In the genomic region with DNA sequence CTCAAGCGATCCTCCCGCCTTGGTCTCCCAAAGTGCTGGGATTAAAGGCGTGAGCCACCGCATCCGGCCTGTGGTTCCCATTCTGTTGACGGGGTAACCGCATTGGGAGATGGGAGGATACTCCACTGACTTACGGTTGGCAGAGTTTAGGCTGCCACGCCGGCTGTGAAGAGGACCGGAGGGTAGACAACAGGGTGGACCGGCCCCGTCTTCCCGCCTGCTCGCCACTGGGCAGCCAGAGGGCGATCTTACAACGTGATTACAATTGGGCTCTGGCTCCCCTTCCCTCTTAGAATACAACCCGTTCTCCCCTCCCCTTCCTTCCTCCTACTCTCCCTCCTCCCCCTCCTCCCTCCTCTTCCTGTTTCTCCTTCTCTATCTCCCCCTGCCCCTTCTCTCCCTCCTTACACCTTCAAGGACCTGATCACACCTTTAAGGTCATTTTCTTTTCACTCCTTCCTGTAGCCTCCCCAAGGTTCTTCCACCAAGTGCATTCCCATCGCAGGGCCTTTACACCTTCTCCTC, we compare ENCODE assay signal across 6 cellular contexts. TPM values are rescaled to one million over a fixed set of nuclear protein-coding genes. Genes with fewer than 3 reads are reported as not detected.
A peak's percentile ranks its signal among the peaks of the same experiment; 100 is the strongest.
DNase-seq lines count a peak whose midpoint lies in the region; ATAC-seq and TF ChIP-seq lines count a peak whose summit lies in the region.

No MANE protein-coding gene starts in this region.

- H3K9me3 ChIP-seq in A673 (ENCODE audit: low read depth, low read length, poor library complexity, severe bottlenecking), result no peaks in the 10 kb centered on the region

- H3K36me3 ChIP-seq in A673 (ENCODE audit: insufficient read depth, low read length, poor library complexity, severe bottlenecking), result no peaks in the 10 kb centered on the region

- no peaks in the 10 kb centered on the region for H3K27me3 ChIP-seq in A673 (replicated peaks; ENCODE audit: insufficient read depth, low read depth, low read length, poor library complexity)

- CTCF ChIA-PET in A673 (lab: Charles Lee), result interaction anchor here (1.5 kb wide), 1 partner anchor 538 kb away, joined by 3 read pairs; a partner anchor contains a TSS

- intact Hi-C loops in A673 (cut with micrococcal nuclease; ENCODE audit: unreplicated experiment) (loop anchor here (2.0 kb wide), 1 partner anchor 72 kb away; no protein-coding TSS in a partner anchor), Right ventricle myocardium superior (cut with DNase I) (loop anchor here (5.0 kb wide), 1 partner anchor 72 kb away; no protein-coding TSS in a partner anchor)

- TF ChIP-seq CTCF in A673 (conservative IDR thresholded peaks at IDR 0.05; ENCODE audit: low read depth, low read length), result peak; percentile 82

- peak; percentile 61 for ATAC-seq in Right ventricle myocardium superior (ENCODE audit: poor library complexity)
- ATAC-seq in HG03135 (IDR thresholded peaks at IDR 0.05; ENCODE audit: unreplicated experiment), result no peak

- peak; percentile 76 for TF ChIP-seq RAD21 in Ishikawa (IDR thresholded peaks at IDR 0.05; ENCODE audit: low read depth)

- no peak overlapping the region for H3K27ac ChIP-seq in A673 (ENCODE audit: low read depth, low read length, poor library complexity, severe bottlenecking)

- DNase-seq in A673 (ENCODE audit: low spot score), result peak; percentile 84
- DNase-seq in activated CD4-positive, alpha-beta T cell treated with anti-CD3 and anti-CD28 coated beads, Interleukin-2, amount 50 U/mL, for 1 hour, result peak; percentile 60
- peak; percentile 86 for DNase-seq in Right ventricle myocardium superior
- DNase-seq in stimulated activated CD8-positive, alpha-beta memory T cell treated with anti-CD3 and anti-CD28 coated beads, Interleukin-15, amount 100 ng/mL, for 24 hours (ENCODE audit: low read depth), result peak; percentile 47

- H3K4me3 ChIP-seq in A673 (ENCODE audit: low read depth, low read length, poor library complexity, severe bottlenecking), result no peak overlapping the region

- BruUV-seq in A673 (replicated peaks; lab: Mats Ljungman, UMichigan), result no TSS peak

- no peak for TF ChIP-seq EP300 in Ishikawa (IDR thresholded peaks at IDR 0.05; ENCODE audit: borderline replicate concordance)

- POLR2A ChIA-PET in A673 (lab: Charles Lee; ENCODE audit: low non-redundant PET), result no interaction called here

- H3K4me1 ChIP-seq in A673 (ENCODE audit: insufficient read depth, low read length, poor library complexity, severe bottlenecking), result peaks cover 5% of the 10 kb centered on the region

TF ChIP-seq in Ishikawa, 13 proteins besides CTCF, POLR2A, EP300 and RAD21:
- TF ChIP-seq CREB1 (IDR thresholded peaks at IDR 0.05; ENCODE audit: low read depth) (no peak), ZBTB7A (IDR thresholded peaks at IDR 0.05; ENCODE audit: low read depth) (no peak), CEBPB (IDR thresholded peaks at IDR 0.05) (no peak), EGR1 (IDR thresholded peaks at IDR 0.05) (no peak), TAF1 (IDR thresholded peaks at IDR 0.05; ENCODE audit: low read depth) (no peak), FOXM1 (IDR thresholded peaks at IDR 0.05; ENCODE audit: borderline replicate concordance, low read depth) (no peak), TCF12 (IDR thresholded peaks at IDR 0.05; ENCODE audit: low read depth) (no peak), TEAD4 (IDR thresholded peaks at IDR 0.05) (no peak)
- TF ChIP-seq, protein P1, sequence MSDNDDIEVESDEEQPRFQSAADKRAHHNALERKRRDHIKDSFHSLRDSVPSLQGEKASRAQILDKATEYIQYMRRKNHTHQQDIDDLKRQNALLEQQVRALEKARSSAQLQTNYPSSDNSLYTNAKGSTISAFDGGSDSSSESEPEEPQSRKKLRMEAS (IDR thresholded peaks at IDR 0.05), result no peak
- TF ChIP-seq, protein P2, sequence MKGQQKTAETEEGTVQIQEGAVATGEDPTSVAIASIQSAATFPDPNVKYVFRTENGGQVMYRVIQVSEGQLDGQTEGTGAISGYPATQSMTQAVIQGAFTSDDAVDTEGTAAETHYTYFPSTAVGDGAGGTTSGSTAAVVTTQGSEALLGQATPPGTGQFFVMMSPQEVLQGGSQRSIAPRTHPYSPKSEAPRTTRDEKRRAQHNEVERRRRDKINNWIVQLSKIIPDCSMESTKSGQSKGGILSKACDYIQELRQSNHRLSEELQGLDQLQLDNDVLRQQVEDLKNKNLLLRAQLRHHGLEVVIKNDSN (IDR thresholded peaks at IDR 0.05), result no peak
- TF ChIP-seq, protein P3, sequence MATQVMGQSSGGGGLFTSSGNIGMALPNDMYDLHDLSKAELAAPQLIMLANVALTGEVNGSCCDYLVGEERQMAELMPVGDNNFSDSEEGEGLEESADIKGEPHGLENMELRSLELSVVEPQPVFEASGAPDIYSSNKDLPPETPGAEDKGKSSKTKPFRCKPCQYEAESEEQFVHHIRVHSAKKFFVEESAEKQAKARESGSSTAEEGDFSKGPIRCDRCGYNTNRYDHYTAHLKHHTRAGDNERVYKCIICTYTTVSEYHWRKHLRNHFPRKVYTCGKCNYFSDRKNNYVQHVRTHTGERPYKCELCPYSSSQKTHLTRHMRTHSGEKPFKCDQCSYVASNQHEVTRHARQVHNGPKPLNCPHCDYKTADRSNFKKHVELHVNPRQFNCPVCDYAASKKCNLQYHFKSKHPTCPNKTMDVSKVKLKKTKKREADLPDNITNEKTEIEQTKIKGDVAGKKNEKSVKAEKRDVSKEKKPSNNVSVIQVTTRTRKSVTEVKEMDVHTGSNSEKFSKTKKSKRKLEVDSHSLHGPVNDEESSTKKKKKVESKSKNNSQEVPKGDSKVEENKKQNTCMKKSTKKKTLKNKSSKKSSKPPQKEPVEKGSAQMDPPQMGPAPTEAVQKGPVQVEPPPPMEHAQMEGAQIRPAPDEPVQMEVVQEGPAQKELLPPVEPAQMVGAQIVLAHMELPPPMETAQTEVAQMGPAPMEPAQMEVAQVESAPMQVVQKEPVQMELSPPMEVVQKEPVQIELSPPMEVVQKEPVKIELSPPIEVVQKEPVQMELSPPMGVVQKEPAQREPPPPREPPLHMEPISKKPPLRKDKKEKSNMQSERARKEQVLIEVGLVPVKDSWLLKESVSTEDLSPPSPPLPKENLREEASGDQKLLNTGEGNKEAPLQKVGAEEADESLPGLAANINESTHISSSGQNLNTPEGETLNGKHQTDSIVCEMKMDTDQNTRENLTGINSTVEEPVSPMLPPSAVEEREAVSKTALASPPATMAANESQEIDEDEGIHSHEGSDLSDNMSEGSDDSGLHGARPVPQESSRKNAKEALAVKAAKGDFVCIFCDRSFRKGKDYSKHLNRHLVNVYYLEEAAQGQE (IDR thresholded peaks at IDR 0.05; ENCODE audit: low read depth), result no peak
TF ChIP-seq in Ishikawa: peak in this region for 0.

RNA-seq across cellular contexts. Expression of a gene that starts 1.0 kb away (rescaled TPM):
- total RNA-seq in A673 (2021), result not detected in 2 replicates
- not detected for total RNA-seq in Right ventricle myocardium superior

RNA-seq across cellular contexts. Expression of a gene that starts 10.5 kb away (rescaled TPM):
- total RNA-seq in A673 (2021) (1.3 and 3.6 TPM in 2 replicates), Right ventricle myocardium superior (46.5 TPM)

RNA-seq across cellular contexts. Expression of a gene that starts 17.8 kb away (rescaled TPM):
- 0.24 TPM in 1 of 2 replicates, not detected in the other for total RNA-seq in A673 (2021)
- 18.1 TPM for total RNA-seq in Right ventricle myocardium superior

RNA-seq across cellular contexts. Expression of a gene that starts 24.9 kb away (rescaled TPM):
- 39.5 and 56.9 TPM in 2 replicates for total RNA-seq in A673 (2021)
- total RNA-seq in Right ventricle myocardium superior, result 20.3 TPM

RNA-seq across cellular contexts. Expression of a gene that starts 53.5 kb away (rescaled TPM):
- total RNA-seq in A673 (2021) (0.31 TPM in 1 of 2 replicates, not detected in the other), Right ventricle myocardium superior (0.11 TPM)

Comparison
In these comparisons a context has a peak if more than half of its experiments do, and no peak if none do; other contexts are left out.
1. RNA of a gene that starts 10.5 kb away (total RNA-seq): 46.5 TPM in Right ventricle myocardium superior (single experiment); 1.3 to 3.6 TPM in A673; every median in the first group is over 10 times any median in the second.
2. RNA of a gene that starts 17.8 kb away (total RNA-seq): 18.1 TPM in Right ventricle myocardium superior (single experiment); 0.24 TPM in A673; every median in the first group is over 10 times any median in the second.
3. Peak in every context shown above with its lines, with median percentiles within 50 percentile points of each other: DNase-seq.